ENCODE assay signal across 8 cellular contexts in the genomic region with DNA sequence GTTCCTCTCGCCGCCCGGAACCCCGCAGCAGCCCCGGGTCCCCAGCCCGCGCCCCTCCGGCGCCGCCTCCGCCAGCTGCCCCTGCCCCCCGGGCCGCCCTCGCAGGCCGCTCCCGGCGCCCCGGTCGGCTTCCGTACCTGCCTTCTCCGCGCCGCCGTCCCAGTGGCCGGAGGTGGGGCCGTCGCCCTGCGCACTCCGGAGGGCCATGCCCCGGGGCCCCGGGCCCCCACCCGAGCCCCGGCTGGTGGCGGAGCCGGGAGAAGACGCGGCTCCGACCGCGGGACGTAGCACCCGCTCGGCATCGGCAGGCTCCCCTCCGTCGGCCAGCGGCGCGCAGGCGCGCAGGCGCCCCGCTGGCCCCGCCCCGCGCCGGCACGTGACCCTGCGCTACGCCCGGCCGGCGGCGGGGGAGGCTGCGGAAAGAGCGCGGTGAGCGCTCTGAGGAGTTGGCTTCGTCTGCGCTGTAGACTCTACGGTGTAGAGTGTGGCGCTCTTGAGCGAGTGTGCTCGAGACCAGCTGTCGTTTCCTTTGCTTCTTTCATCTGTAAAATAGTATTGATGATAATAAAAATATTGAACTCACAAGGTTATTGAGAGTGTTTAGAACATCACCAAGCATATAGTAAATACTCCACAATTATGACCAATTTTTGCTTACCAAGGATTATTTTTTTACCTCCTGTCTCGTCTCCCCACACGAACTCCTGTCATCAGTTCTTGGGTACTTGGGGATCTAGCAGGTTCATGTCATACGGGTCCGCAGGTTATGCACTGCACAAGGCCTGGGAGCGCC.
DNase-seq lines count a peak whose midpoint lies in the region; ATAC-seq and TF ChIP-seq lines count a peak whose summit lies in the region.

A gene with protein sequence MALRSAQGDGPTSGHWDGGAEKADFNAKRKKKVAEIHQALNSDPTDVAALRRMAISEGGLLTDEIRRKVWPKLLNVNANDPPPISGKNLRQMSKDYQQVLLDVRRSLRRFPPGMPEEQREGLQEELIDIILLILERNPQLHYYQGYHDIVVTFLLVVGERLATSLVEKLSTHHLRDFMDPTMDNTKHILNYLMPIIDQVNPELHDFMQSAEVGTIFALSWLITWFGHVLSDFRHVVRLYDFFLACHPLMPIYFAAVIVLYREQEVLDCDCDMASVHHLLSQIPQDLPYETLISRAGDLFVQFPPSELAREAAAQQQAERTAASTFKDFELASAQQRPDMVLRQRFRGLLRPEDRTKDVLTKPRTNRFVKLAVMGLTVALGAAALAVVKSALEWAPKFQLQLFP (minus strand): TSS at position 335 of the 793 bp plus-strand sequence. CDS start 128 bp downstream, at position 207.

- TF ChIP-seq CTCF in choroid plexus epithelial cell (conservative IDR thresholded peaks at IDR 0.05; ENCODE audit: low read depth, low read length), result peak; percentile 40

- peaks cover 42% of the 10 kb centered on the region for H3K4me1 ChIP-seq in BLaER1

- peak within 1 kb of the TSS; percentile 94 for H3K9ac ChIP-seq in BLaER1

- peak within 1 kb of the TSS; percentile 95 for H3K4me2 ChIP-seq in BLaER1

- H3K9me3 ChIP-seq in BLaER1, result peaks cover 8% of the 10 kb centered on the region

- ATAC-seq in HG03457 (IDR thresholded peaks at IDR 0.05; ENCODE audit: unreplicated experiment), result peak; percentile 92

- DNase-seq in GM19240 (ENCODE audit: insufficient read length, low spot score) (peak; percentile 85), NCI-H510A treated with DMSO at 0.1 percent for 48 hours (lab: John Stamatoyannopoulos, UW) (peak; percentile 89), choroid plexus epithelial cell (ENCODE audit: low read depth) (peak; percentile 90), kidney tubule cell (ENCODE audit: low spot score) (peak; percentile 90)
- DNase-seq in activated CD4-positive, alpha-beta T cell treated with anti-CD3 and anti-CD28 coated beads for 24 hours (ENCODE audit: low read depth in 2 of 2), result peak; percentile 69 to 78
- DNase-seq in stimulated activated CD4-positive, alpha-beta T cell treated with anti-CD3 and anti-CD28 coated beads, Interleukin-1b, Interleukin-23, amount 100 ng/mL, for 24 hours (ENCODE audit: low read depth in 4 of 4, low spot score in 1 of 4), result peak; percentile 71 to 77 (median 74)

- peaks cover 2% of the 10 kb centered on the region; the same call in 1 of the 2 replicates for H3K36me3 ChIP-seq in BLaER1

- H4K20me1 ChIP-seq in BLaER1, result peaks cover 48% of the 10 kb centered on the region

- H3K27me3 ChIP-seq in BLaER1, result no peaks in the 10 kb centered on the region

- H3K4me3 ChIP-seq in BLaER1 (peak within 1 kb of the TSS; percentile 96), choroid plexus epithelial cell (ENCODE audit: low read depth, low read length) (peak within 1 kb of the TSS; percentile 86)

- peak within 1 kb of the TSS; percentile 89 for H3K27ac ChIP-seq in BLaER1

Comparison
In these comparisons a context has a peak if more than half of its experiments do, and no peak if none do; other contexts are left out.
1. Peak in every context shown above with its lines: DNase-seq, ATAC-seq, H3K4me3 ChIP-seq and H3K27ac ChIP-seq.